ENCODE assay signal across 9 cellular contexts in genomic region chr1:201791775-201792166, GRCh38. TPM values are rescaled to one million over a fixed set of nuclear protein-coding genes. Genes with fewer than 3 reads are reported as not detected.
DNase-seq lines count a peak whose midpoint lies in the region; ATAC-seq, FAIRE-seq and TF ChIP-seq lines count a peak whose summit lies in the region.
"Had no signal": no experiment of that assay in that cellular context is flagged by ENCODE, and none has a peak within 500 bp of the region (broad histone marks: within the 10 kb centered on the region; RNA-seq: fewer than 3 reads in every experiment).

No MANE protein-coding gene starts in this region.

- DNase-seq in H54 (ENCODE audit: insufficient read length, low spot score): peak; percentile 48
- peak; percentile 64 for DNase-seq in SK-N-MC (ENCODE audit: low read depth, low spot score)
- DNase-seq in glomerular visceral epithelial cell (ENCODE audit: extremely low spot score): peak; percentile 62
- DNase-seq in NCI-H1105 treated with DMSO at 0.1 percent for 48 hours (lab: John Stamatoyannopoulos, UW): no peak
- DNase-seq in erythroblast (lab: John Stamatoyannopoulos, UW): no peak
- DNase-seq in RPMI8226: no peak
- DNase-seq: activated T-cell treated with anti-CD3 and anti-CD28 coated beads for 4 hours had no signal

- H3K4me3 ChIP-seq in SK-N-MC (peak overlapping the region; percentile 57), skeletal muscle tissue (ENCODE audit: low read length in 3 of 3) (no peak overlapping the region)

- H3K36me3 ChIP-seq in SK-N-MC (ENCODE audit: insufficient read depth, low read length) (peaks cover 66% of the 10 kb centered on the region), skeletal muscle tissue (ENCODE audit: control insufficient read depth in 3 of 3, insufficient read depth in 3 of 3, low read length in 3 of 3) (peaks cover 0 to 20% (median 4%) of the 10 kb centered on the region in 3 donors)

- no peaks in the 10 kb centered on the region for H3K9me3 ChIP-seq in SK-N-MC (ENCODE audit: low read depth, low read length)
- H3K9me3 ChIP-seq in skeletal muscle tissue (ENCODE audit: control insufficient read depth in 3 of 3, low read length in 3 of 3): no peaks in the 10 kb centered on the region

- TF ChIP-seq POLR2A in H54 (IDR thresholded peaks at IDR 0.05; ENCODE audit: low read depth, low read length) (no peak), erythroblast (IDR thresholded peaks at IDR 0.05; ENCODE audit: low read length) (no peak)

- H3K27ac ChIP-seq in SK-N-MC (peak overlapping the region; percentile 95), skeletal muscle tissue (ENCODE audit: low read depth, low read length) (peak overlapping the region; percentile 74)

- no peak for ATAC-seq in HG03108 (IDR thresholded peaks at IDR 0.05; ENCODE audit: unreplicated experiment)

- H3K9ac ChIP-seq in SK-N-MC (ENCODE audit: insufficient read length) (no peak overlapping the region), skeletal muscle tissue (ENCODE audit: low read depth in 1 of 3, low read length in 3 of 3) (no peak overlapping the region)

- H3K4me1 ChIP-seq in skeletal muscle tissue (ENCODE audit: control insufficient read depth in 3 of 3, insufficient read depth in 3 of 3, low read length in 3 of 3): peaks cover 39 to 42% (median 40%) of the 10 kb centered on the region in 3 donors

- peaks cover 0 to 11% (median 0%) of the 10 kb centered on the region in 3 donors for H3K27me3 ChIP-seq in skeletal muscle tissue (ENCODE audit: control insufficient read depth in 3 of 3, insufficient read depth in 3 of 3, low read length in 3 of 3)

- no peak for FAIRE-seq in H54 (lab: Jason Lieb, UNC)

RNA-seq across cellular contexts. Expression of gene IPO9, which starts 37.2 kb away (rescaled TPM):
- 19.3 TPM for total RNA-seq in skeletal muscle tissue

Comparison
In these comparisons a context has a peak if more than half of its experiments do, and no peak if none do; other contexts are left out.
1. DNase-seq: peak in H54 (single experiment), SK-N-MC (single experiment) and glomerular visceral epithelial cell (single experiment); none in NCI-H1105 treated with DMSO at 0.1 percent for 48 hours (single experiment), erythroblast (0 of 2) and RPMI8226 (single experiment).